In the genomic region with DNA sequence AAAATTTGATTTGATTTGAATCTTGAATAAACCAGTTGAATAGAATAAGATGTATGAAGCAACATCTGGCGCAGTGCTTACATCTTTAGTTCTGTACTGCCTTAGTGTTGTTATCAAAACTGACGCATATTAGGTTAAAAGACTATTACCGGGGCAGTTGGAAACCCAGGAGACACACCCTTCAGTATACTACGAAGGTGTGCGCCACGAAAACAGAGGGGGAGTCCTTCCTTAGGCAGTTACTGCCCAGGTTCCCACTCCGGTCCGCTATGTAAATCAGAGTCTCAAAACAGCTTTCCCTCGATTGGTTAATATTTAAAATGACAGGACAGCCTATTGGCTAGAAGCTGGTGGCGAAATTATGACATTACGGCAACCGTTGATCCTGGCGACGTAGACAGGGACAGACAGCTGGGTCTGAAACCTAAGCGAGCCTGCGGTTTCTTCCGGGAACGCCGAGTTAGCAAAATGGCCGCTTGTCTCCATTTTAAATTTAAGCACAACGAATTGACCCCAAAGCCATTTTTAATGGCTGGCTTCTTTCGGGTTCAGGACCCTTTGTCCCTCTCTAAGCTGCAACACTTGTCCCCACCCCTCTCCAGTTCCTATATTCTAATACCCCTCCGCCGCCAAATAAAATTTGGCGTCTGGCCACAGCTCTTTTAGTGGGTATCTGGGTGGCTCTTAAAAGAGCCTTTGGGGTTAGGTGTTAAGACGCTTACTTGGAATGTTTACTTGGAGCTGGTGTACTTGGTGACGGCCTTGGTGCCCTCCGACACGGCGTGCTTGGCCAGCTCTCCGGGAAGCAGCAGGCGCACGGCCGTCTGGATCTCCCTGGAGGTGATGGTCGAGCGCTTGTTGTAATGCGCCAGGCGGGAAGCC, we compare ENCODE assay signal across 8 cellular contexts. TPM values are rescaled to one million over a fixed set of nuclear protein-coding genes. Genes with fewer than 3 reads are reported as not detected.
DNase-seq lines count a peak whose midpoint lies in the region; ATAC-seq and TF ChIP-seq lines count a peak whose summit lies in the region.

No MANE protein-coding gene starts in this region.

- H3K9me3 Mint-ChIP-seq in central memory CD8-positive, alpha-beta T cell = peaks cover 6% of the 10 kb centered on the region

- TF ChIP-seq POLR2A in spleen (IDR thresholded peaks at IDR 0.05) = peak in 1 of 3 donors; percentile 98

- TF ChIP-seq CTCF in AG09309 (IDR thresholded peaks at IDR 0.05; ENCODE audit: control insufficient read depth, insufficient read depth, low read depth, low read length, missing control alignments) (no peak), spleen (IDR thresholded peaks at IDR 0.05 in 8 of 11, conservative IDR thresholded peaks at IDR 0.05 in 3 of 11) (peak in 4 of 11 experiments; percentile 10 to 25 (median 16))

- no peaks in the 10 kb centered on the region for H3K27me3 Mint-ChIP-seq in central memory CD8-positive, alpha-beta T cell

- H3K36me3 ChIP-seq in spleen = peaks cover 0 to 12% (median 2%) of the 10 kb centered on the region in 6 donors

- DNase-seq in AG09309 (ENCODE audit: low read depth) (peak; percentile 97), NCI-H345 treated with DMSO at 0.1 percent for 48 hours (lab: John Stamatoyannopoulos, UW; ENCODE audit: unreplicated experiment) (peak; percentile 99), iris pigment epithelial cell (ENCODE audit: low read depth) (peak; percentile 99), spleen (peak; percentile 95)
- peak; percentile 84 for DNase-seq in activated CD4-positive, CD25-positive, alpha-beta regulatory T cell treated with anti-CD3 and anti-CD28 coated beads, Interleukin-2, amount 50 U/mL, for 16 hours (ENCODE audit: low read depth, low spot score)
- DNase-seq in central memory CD8-positive, alpha-beta T cell (ENCODE audit: low spot score in 2 of 2) = peak; percentile 76 to 88

- H3K4me3 ChIP-seq in AG09309 (ENCODE audit: control insufficient read depth, low read depth, low read length) = peak overlapping the region; percentile 54
- H3K4me3 ChIP-seq in spleen = peak overlapping the region; percentile 28 to 84 (median 64)

- peak overlapping the region; percentile 98 for H3K4me3 Mint-ChIP-seq in central memory CD8-positive, alpha-beta T cell

- intact Hi-C loops in spleen (cut with DNase I; ENCODE audit: low total_unique reads) = no loop called here

- H3K4me1 Mint-ChIP-seq in central memory CD8-positive, alpha-beta T cell = peaks cover 40% of the 10 kb centered on the region

- H3K9me3 ChIP-seq in spleen = no peaks in the 10 kb centered on the region

- peak; percentile 52 for ATAC-seq in GM19023 (IDR thresholded peaks at IDR 0.05; ENCODE audit: unreplicated experiment)
- peak; percentile 45 for ATAC-seq in HG03280 (IDR thresholded peaks at IDR 0.05; ENCODE audit: unreplicated experiment)
- ATAC-seq in central memory CD8-positive, alpha-beta T cell (replicated peaks; ENCODE audit: extremely low read depth, poor library complexity, severe bottlenecking) = peak; percentile 65

- no peaks in the 10 kb centered on the region for H3K27me3 ChIP-seq in spleen (replicated peaks in 1 of 7)

- H3K4me1 ChIP-seq in spleen = peaks cover 12 to 28% (median 22%) of the 10 kb centered on the region in 6 donors

- H3K36me3 Mint-ChIP-seq in central memory CD8-positive, alpha-beta T cell (ENCODE audit: insufficient read depth) = peaks cover 48% of the 10 kb centered on the region

- peak overlapping the region; percentile 97 to 100 (median 100) for H3K27ac ChIP-seq in spleen

- WGBS in spleen, 5 donors = 1 to 2% (median 1%) methylated on average over 34 to 38 of the region's 38 CpGs

- peak overlapping the region; percentile 100 for H3K27ac Mint-ChIP-seq in central memory CD8-positive, alpha-beta T cell (ENCODE audit: low read depth)

RNA-seq across cellular contexts. Expression of a gene that starts 35.8 kb away (rescaled TPM):
- total RNA-seq in spleen = 10 to 100 TPM; 12.4 to 30.3 (median 19.0) TPM
- 1 to 10 TPM; 2.4 to 3.5 (median 2.8) TPM for polyA plus RNA-seq in spleen

Comparison
In these comparisons a context has a peak if more than half of its experiments do, and no peak if none do; other contexts are left out.
1. Peak in every context shown above with its lines: DNase-seq, ATAC-seq, H3K4me3 ChIP-seq and H3K27ac ChIP-seq.